Comparison of ENCODE assay signal across 12 cellular contexts in the genomic region with DNA sequence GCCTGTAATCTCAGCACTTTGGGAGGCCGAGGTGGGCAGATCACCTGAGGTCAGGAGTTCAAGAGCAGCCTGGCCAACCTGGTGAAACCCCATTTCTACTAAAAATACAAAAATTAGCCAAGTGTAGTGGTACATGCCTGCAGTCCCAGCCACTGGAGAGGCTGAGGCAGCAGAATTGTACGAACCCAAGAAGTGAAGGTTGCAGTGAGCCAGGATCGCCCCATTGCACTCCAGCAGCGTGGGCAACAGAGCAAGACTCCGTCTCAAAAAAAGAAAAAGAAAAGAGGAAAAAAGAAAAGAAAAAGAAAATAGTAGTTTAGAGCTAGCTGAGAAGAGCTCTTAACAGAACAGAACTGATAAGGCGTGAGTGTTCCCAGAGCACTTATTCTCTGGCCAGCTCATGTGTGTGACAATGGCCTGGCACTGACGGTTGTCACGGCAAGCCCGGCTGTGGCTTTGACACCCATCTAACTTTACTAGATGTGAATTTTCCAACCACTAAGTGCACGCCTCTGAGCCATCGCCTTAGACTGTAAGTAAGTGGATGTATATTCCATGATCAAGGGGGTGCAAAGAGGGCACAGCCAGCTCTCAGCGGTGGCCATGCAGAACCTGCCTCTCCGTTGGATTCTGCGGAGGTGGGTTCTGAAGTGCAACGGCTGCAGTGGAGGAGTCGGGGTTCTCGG.
"Had no signal": no experiment of that assay in that cellular context is flagged by ENCODE, and none has a peak within 500 bp of the region (broad histone marks: within the 10 kb centered on the region; RNA-seq: fewer than 3 reads in every experiment).

No MANE protein-coding gene starts in this region.

- H3K36me3 ChIP-seq: sigmoid colon had no signal

- H3K36me3 Mint-ChIP-seq: activated CD4-positive, alpha-beta memory T cell treated with anti-CD3 and anti-CD28 coated beads for 36 hours; activated naive CD4-positive, alpha-beta T cell treated with anti-CD3 and anti-CD28 coated beads, Interleukin-2, amount 10 ng/mL, durations not matched to agents 7 days and 5 days had no signal

- H3K27me3 Mint-ChIP-seq: dendritic cell treated with granulocyte-macrophage colony-stimulating factor and Interleukin-4, amounts not matched to agents 40 ng/mL and 50 ng/mL, for 4 days had no signal

- H3K9me3 ChIP-seq: sigmoid colon had no signal

- H3K4me3 ChIP-seq: sigmoid colon had no signal

- H3K27ac ChIP-seq: sigmoid colon had no signal

- H3K27ac Mint-ChIP-seq: activated CD4-positive, alpha-beta memory T cell treated with anti-CD3 and anti-CD28 coated beads for 36 hours; activated naive CD4-positive, alpha-beta T cell treated with anti-CD3 and anti-CD28 coated beads, Interleukin-2, amount 10 ng/mL, durations not matched to agents 7 days and 5 days; activated T-helper 2 cell treated with anti-CD3 and anti-CD28 coated beads, Interferon-gamma antibody, Interleukin-2, Interleukin-4, amounts not matched to agents 10 μg/mL and 5 μg/mL and 100 μg/mL, durations not matched to agents 14 hours and 24 hours and 36 hours; dendritic cell treated with granulocyte-macrophage colony-stimulating factor and Interleukin-4, amounts not matched to agents 40 ng/mL and 50 ng/mL, for 4 days; endodermal cell had no signal

- H3K27me3 ChIP-seq: sigmoid colon had no signal

- H3K9me3 Mint-ChIP-seq: activated CD4-positive, alpha-beta memory T cell treated with anti-CD3 and anti-CD28 coated beads for 36 hours; activated T-helper 2 cell treated with anti-CD3 and anti-CD28 coated beads, Interferon-gamma antibody, Interleukin-2, Interleukin-4, amounts not matched to agents 10 μg/mL and 5 μg/mL and 100 μg/mL, durations not matched to agents 14 hours and 24 hours and 36 hours; dendritic cell treated with granulocyte-macrophage colony-stimulating factor and Interleukin-4, amounts not matched to agents 40 ng/mL and 50 ng/mL, for 4 days had no signal

- DNase-seq: activated CD4-positive, alpha-beta memory T cell treated with anti-CD3 and anti-CD28 coated beads for 36 hours; activated CD4-positive, CD25-positive, alpha-beta regulatory T cell treated with anti-CD3 and anti-CD28 coated beads, Interleukin-2, amount 50 U/mL, for 72 hours; activated naive CD4-positive, alpha-beta T cell treated with anti-CD3 and anti-CD28 coated beads, Interleukin-2, amount 10 ng/mL, durations not matched to agents 7 days and 5 days; endodermal cell; erythroblast; nucleus accumbens; SIG-M5; sigmoid colon; stimulated activated CD4-positive, alpha-beta T cell treated with anti-CD3 and anti-CD28 coated beads, Interleukin-2, amount 100 ng/mL, for 24 hours; stimulated activated naive CD4-positive, alpha-beta T cell had no signal

- H3K4me3 Mint-ChIP-seq: activated CD4-positive, alpha-beta memory T cell treated with anti-CD3 and anti-CD28 coated beads for 36 hours; activated naive CD4-positive, alpha-beta T cell treated with anti-CD3 and anti-CD28 coated beads, Interleukin-2, amount 10 ng/mL, durations not matched to agents 7 days and 5 days; dendritic cell treated with granulocyte-macrophage colony-stimulating factor and Interleukin-4, amounts not matched to agents 40 ng/mL and 50 ng/mL, for 4 days; endodermal cell had no signal
